Comparison of ENCODE assay signal across 29 cellular contexts in genomic region chr1:245893025-245893424, GRCh38.
"Had no signal": no experiment of that assay in that cellular context is flagged by ENCODE, and none has a peak within 500 bp of the region (broad histone marks: within the 10 kb centered on the region; RNA-seq: fewer than 3 reads in every experiment).

No MANE protein-coding gene starts in this region.

- FAIRE-seq: urothelium cell line had no signal

- DNase-seq: stimulated activated CD4-positive, alpha-beta T cell treated with anti-CD3 and anti-CD28 coated beads, Interleukin-2, amount 100 ng/mL, for 48 hours; stimulated activated CD4-positive, alpha-beta T cell treated with anti-CD3 and anti-CD28 coated beads, Interleukin-4, amount 100 ng/mL, for 1 hour; stimulated activated CD4-positive, alpha-beta T cell treated with anti-CD3 and anti-CD28 coated beads, Interleukin-4, amount 100 ng/mL, for 24 hours; stimulated activated CD4-positive, alpha-beta T cell treated with anti-CD3 and anti-CD28 coated beads, Interleukin-4, amount 100 ng/mL, for 4 hours; stimulated activated CD8-positive, alpha-beta memory T cell treated with anti-CD3 and anti-CD28 coated beads, Interleukin-4, amount 100 ng/mL, for 48 hours; stimulated activated naive B cell treated with anti-CD40 and anti-IgM and Interleukin-4, amounts not matched to agents 10 μg/mL and 1 μg/mL and 100 μg/mL, for 72 hours; stimulated activated naive CD4-positive, alpha-beta T cell; stimulated activated naive CD4-positive, alpha-beta T cell treated with Interleukin-2 at 50 U/mL for 16 hours; stimulated activated naive CD8-positive, alpha-beta T cell treated with anti-CD3 and anti-CD28 coated beads, Interleukin-15, amount 100 ng/mL, for 72 hours; stimulated activated naive CD8-positive, alpha-beta T cell treated with anti-CD3 and anti-CD28 coated beads, Interleukin-15, Interleukin-2, amounts not matched to agents 100 U/mL and 50 U/mL, for 24 hours; stomach; substantia nigra; testis; thyroid gland; tibial artery; transverse colon; trophoblast cell; upper lobe of left lung; upper lobe of right lung; uterus had no signal

- H3K27ac ChIP-seq: stomach, suprapubic skin, testis, thoracic aorta, thyroid gland, tibial artery, tibial nerve, transverse colon, upper lobe of left lung, upper lobe of right lung, uterus, vagina had no signal

- H3K27me3 Mint-ChIP-seq: stimulated activated memory B cell treated with anti-CD40 and anti-IgM and Interleukin-4, amounts not matched to agents 10 μg/mL and 1 μg/mL and 100 μg/mL, for 72 hours; stimulated activated naive B cell treated with anti-CD40 and anti-IgM and Interleukin-4, amounts not matched to agents 10 μg/mL and 1 μg/mL and 100 μg/mL, for 72 hours; stimulated activated naive CD8-positive, alpha-beta T cell treated with anti-CD3 and anti-CD28 coated beads, Interleukin-15, amount 100 ng/mL, for 72 hours; stimulated activated naive CD8-positive, alpha-beta T cell treated with anti-CD3 and anti-CD28 coated beads, Interleukin-15, Interleukin-2, amounts not matched to agents 100 ng/mL and 50 ng/mL, for 24 hours; type B pancreatic cell had no signal

- H3K36me3 Mint-ChIP-seq: stimulated activated effector memory CD8-positive, alpha-beta T cell treated with anti-CD3 and anti-CD28 coated beads, Interleukin-12 subunit alpha, Interleukin-12 subunit beta, amount 100 ng/mL, for 72 hours had no signal

- H3K27me3 ChIP-seq: stomach, suprapubic skin, testis, thyroid gland, tibial artery, tibial nerve, transverse colon, upper lobe of left lung, upper lobe of right lung, uterus, vagina had no signal

- H3K36me3 ChIP-seq: suprapubic skin, thoracic aorta, thyroid gland, transverse colon, upper lobe of left lung, upper lobe of right lung, uterus, vagina had no signal

- H3K4me3 Mint-ChIP-seq: stimulated activated effector memory CD8-positive, alpha-beta T cell treated with anti-CD3 and anti-CD28 coated beads, Interleukin-12 subunit alpha, Interleukin-12 subunit beta, amount 100 ng/mL, for 72 hours; stimulated activated memory B cell treated with anti-CD40 and anti-IgM and Interleukin-4, amounts not matched to agents 10 μg/mL and 1 μg/mL and 100 μg/mL, for 72 hours; stimulated activated naive B cell treated with anti-CD40 and anti-IgM and Interleukin-4, amounts not matched to agents 10 μg/mL and 1 μg/mL and 100 μg/mL, for 72 hours; stimulated activated naive CD8-positive, alpha-beta T cell treated with anti-CD3 and anti-CD28 coated beads, Interleukin-15, amount 100 ng/mL, for 72 hours; stimulated activated naive CD8-positive, alpha-beta T cell treated with anti-CD3 and anti-CD28 coated beads, Interleukin-15, Interleukin-2, amounts not matched to agents 100 ng/mL and 50 ng/mL, for 24 hours; type B pancreatic cell had no signal

- ATAC-seq: stimulated activated effector memory CD8-positive, alpha-beta T cell treated with anti-CD3 and anti-CD28 coated beads, Interleukin-12 subunit alpha, Interleukin-12 subunit beta, amount 100 ng/mL, for 72 hours; stimulated activated memory B cell treated with anti-CD40 and anti-IgM and Interleukin-4, amounts not matched to agents 10 μg/mL and 1 μg/mL and 100 μg/mL, for 72 hours; stimulated activated naive B cell treated with anti-CD40 and anti-IgM and Interleukin-4, amounts not matched to agents 10 μg/mL and 1 μg/mL and 100 μg/mL, for 72 hours; stimulated activated naive CD8-positive, alpha-beta T cell treated with anti-CD3 and anti-CD28 coated beads, Interleukin-15, amount 100 ng/mL, for 72 hours; stimulated activated naive CD8-positive, alpha-beta T cell treated with anti-CD3 and anti-CD28 coated beads, Interleukin-15, Interleukin-2, amounts not matched to agents 100 U/mL and 50 U/mL, for 24 hours; upper lobe of right lung had no signal

- H3K27ac Mint-ChIP-seq: stimulated activated effector memory CD8-positive, alpha-beta T cell treated with anti-CD3 and anti-CD28 coated beads, Interleukin-12 subunit alpha, Interleukin-12 subunit beta, amount 100 ng/mL, for 72 hours; stimulated activated memory B cell treated with anti-CD40 and anti-IgM and Interleukin-4, amounts not matched to agents 10 μg/mL and 1 μg/mL and 100 μg/mL, for 72 hours; stimulated activated naive B cell treated with anti-CD40 and anti-IgM and Interleukin-4, amounts not matched to agents 10 μg/mL and 1 μg/mL and 100 μg/mL, for 72 hours; stimulated activated naive CD8-positive, alpha-beta T cell treated with anti-CD3 and anti-CD28 coated beads, Interleukin-15, amount 100 ng/mL, for 72 hours; stimulated activated naive CD8-positive, alpha-beta T cell treated with anti-CD3 and anti-CD28 coated beads, Interleukin-15, Interleukin-2, amounts not matched to agents 100 ng/mL and 50 ng/mL, for 24 hours; type B pancreatic cell had no signal

- H3K4me1 ChIP-seq: stomach, suprapubic skin, testis, thyroid gland, tibial artery, tibial nerve, transverse colon, upper lobe of left lung, upper lobe of right lung, uterus, vagina had no signal

- H3K4me1 Mint-ChIP-seq: stimulated activated effector memory CD8-positive, alpha-beta T cell treated with anti-CD3 and anti-CD28 coated beads, Interleukin-12 subunit alpha, Interleukin-12 subunit beta, amount 100 ng/mL, for 72 hours; stimulated activated naive CD8-positive, alpha-beta T cell treated with anti-CD3 and anti-CD28 coated beads, Interleukin-15, amount 100 ng/mL, for 72 hours had no signal

- H3K4me3 ChIP-seq: stomach, suprapubic skin, testis, thoracic aorta, thyroid gland, tibial artery, tibial nerve, transverse colon, upper lobe of left lung, upper lobe of right lung, uterus, vagina had no signal

- H3K9me3 ChIP-seq: stomach, suprapubic skin, testis, thyroid gland, tibial artery, upper lobe of left lung, upper lobe of right lung, uterus, vagina had no signal
